11 cellular contexts compared by ENCODE assay signal in genomic region chr5:178941361-178941760, GRCh38. TPM values are rescaled to one million over a fixed set of nuclear protein-coding genes. Genes with fewer than 3 reads are reported as not detected.
A peak's percentile ranks its signal among the peaks of the same experiment; 100 is the strongest.
DNase-seq lines count a peak whose midpoint lies in the region; ATAC-seq and TF ChIP-seq lines count a peak whose summit lies in the region.
"Had no signal": no experiment of that assay in that cellular context is flagged by ENCODE, and none has a peak within 500 bp of the region (broad histone marks: within the 10 kb centered on the region; RNA-seq: fewer than 3 reads in every experiment).

No MANE protein-coding gene starts in this region.

- no peaks in the 10 kb centered on the region for H3K4me1 ChIP-seq in foreskin keratinocyte

- no peaks in the 10 kb centered on the region for H3K27me3 ChIP-seq in foreskin keratinocyte

- H3K27ac Mint-ChIP-seq in nephron progenitor cell: no peak overlapping the region
- H3K27ac Mint-ChIP-seq: dendritic cell treated with granulocyte-macrophage colony-stimulating factor and Interleukin-4, amounts not matched to agents 40 ng/mL and 50 ng/mL, for 4 days had no signal

- peaks cover 6% of the 10 kb centered on the region for H3K27me3 Mint-ChIP-seq in nephron progenitor cell (ENCODE audit: low read depth, poor library complexity)

- H3K36me3 Mint-ChIP-seq in nephron progenitor cell (ENCODE audit: low read depth): peaks cover 17% of the 10 kb centered on the region

- H3K4me1 Mint-ChIP-seq in nephron progenitor cell: no peaks in the 10 kb centered on the region

- H3K27ac ChIP-seq in foreskin keratinocyte: no peak overlapping the region

- TF ChIP-seq CTCF in foreskin keratinocyte (conservative IDR thresholded peaks at IDR 0.05): no peak
- TF ChIP-seq CTCF in nephron progenitor cell (IDR thresholded peaks at IDR 0.05): no peak

- H3K9me3 Mint-ChIP-seq in nephron progenitor cell: peaks cover 97% of the 10 kb centered on the region

- DNase-seq in NCI-H1092 (lab: John Stamatoyannopoulos, UW) (peak; percentile 0), NCI-H1092 treated with DMSO at 0.1 percent for 48 hours (lab: John Stamatoyannopoulos, UW) (no peak), foreskin keratinocyte (no peak), nephron progenitor cell (no peak), ureter (ENCODE audit: low spot score) (peak; percentile 43), HuH-7.5 (ENCODE audit: low spot score) (no peak), kidney tubule cell (ENCODE audit: low spot score) (no peak)
- no peak for DNase-seq in activated CD8-positive, alpha-beta memory T cell treated with anti-CD3 and anti-CD28 coated beads for 24 hours
- DNase-seq: activated CD8-positive, alpha-beta memory T cell treated with anti-CD3 and anti-CD28 coated beads, Interleukin-2, amount 50 U/mL, for 4 hours; NCI-H2081 treated with DMSO at 0.1 percent for 48 hours had no signal

- peak; percentile 11 for ATAC-seq in foreskin keratinocyte

- peak overlapping the region; percentile 50 for H3K4me3 Mint-ChIP-seq in nephron progenitor cell
- H3K4me3 Mint-ChIP-seq: dendritic cell treated with granulocyte-macrophage colony-stimulating factor and Interleukin-4, amounts not matched to agents 40 ng/mL and 50 ng/mL, for 4 days had no signal

RNA-seq across cellular contexts. Expression of gene ZNF454, which starts 0.4 kb away (rescaled TPM):
- 0.82 and 1.4 TPM in 2 replicates for total RNA-seq in foreskin keratinocyte
- 0.18 and 0.32 TPM in 2 replicates for polyA plus RNA-seq in foreskin keratinocyte
- 4.9 TPM for total RNA-seq in ureter

RNA-seq across cellular contexts. Expression of gene ZFP2, which starts 45.6 kb away (rescaled TPM):
- total RNA-seq in foreskin keratinocyte (0.24 and 0.28 TPM in 2 replicates), ureter (3.0 TPM)
- polyA plus RNA-seq in foreskin keratinocyte: 0.11 and 0.13 TPM in 2 replicates

RNA-seq across cellular contexts. Expression of gene GRM6, which starts 53.8 kb away (rescaled TPM):
- total RNA-seq in foreskin keratinocyte (not detected in 2 replicates), ureter (not detected)
- not detected in 2 replicates for polyA plus RNA-seq in foreskin keratinocyte

Comparison
In these comparisons a context has a peak if more than half of its experiments do, and no peak if none do; other contexts are left out.
1. DNase-seq: peak in NCI-H1092 (single experiment) and ureter (single experiment); none in NCI-H1092 treated with DMSO at 0.1 percent for 48 hours (single experiment), foreskin keratinocyte (0 of 2), nephron progenitor cell (single experiment), activated CD8-positive, alpha-beta memory T cell treated with anti-CD3 and anti-CD28 coated beads for 24 hours (single experiment), HuH-7.5 (single experiment) and kidney tubule cell (single experiment).